ENCODE assay signal across 18 cellular contexts in genomic region chr14:65566820-65567522, GRCh38.
DNase-seq lines count a peak whose midpoint lies in the region; ATAC-seq, FAIRE-seq and TF ChIP-seq lines count a peak whose summit lies in the region.
"Had no signal": no experiment of that assay in that cellular context is flagged by ENCODE, and none has a peak within 500 bp of the region (broad histone marks: within the 10 kb centered on the region; RNA-seq: fewer than 3 reads in every experiment).

No MANE protein-coding gene starts in this region.

- H3K27me3 Mint-ChIP-seq in activated CD8-positive, alpha-beta memory T cell treated with anti-CD3 and anti-CD28 coated beads, Interleukin-2, amount 10 ng/mL, durations not matched to agents 7 days and 5 days, result no peaks in the 10 kb centered on the region
- H3K27me3 Mint-ChIP-seq in stimulated activated memory B cell treated with anti-CD40 and anti-IgM and Interleukin-4, amounts not matched to agents 10 μg/mL and 1 μg/mL and 100 μg/mL, for 72 hours, result no peaks in the 10 kb centered on the region
- H3K27me3 Mint-ChIP-seq in WTC11 (ENCODE audit: low read depth), result no peaks in the 10 kb centered on the region
- H3K27me3 Mint-ChIP-seq: dendritic cell treated with granulocyte-macrophage colony-stimulating factor and Interleukin-4, amounts not matched to agents 40 ng/mL and 50 ng/mL, for 4 days; IgD-negative memory B cell; naive thymus-derived CD8-positive, alpha-beta T cell had no signal

- no peaks in the 10 kb centered on the region for H3K27me3 ChIP-seq in bronchial epithelial cell (ENCODE audit: control insufficient read depth, insufficient read depth, low read length)
- H3K27me3 ChIP-seq: left lung had no signal

- peaks cover 26% of the 10 kb centered on the region for H3K4me1 Mint-ChIP-seq in activated CD8-positive, alpha-beta memory T cell treated with anti-CD3 and anti-CD28 coated beads, Interleukin-2, amount 10 ng/mL, durations not matched to agents 7 days and 5 days
- peaks cover 53% of the 10 kb centered on the region for H3K4me1 Mint-ChIP-seq in stimulated activated memory B cell treated with anti-CD40 and anti-IgM and Interleukin-4, amounts not matched to agents 10 μg/mL and 1 μg/mL and 100 μg/mL, for 72 hours
- H3K4me1 Mint-ChIP-seq in WTC11, result 0 out of 2 replicates have a peak, but pooled peaks cover 6% of the 10 kb centered on the region

- TF ChIP-seq CTCF in bronchial epithelial cell (IDR thresholded peaks at IDR 0.05; ENCODE audit: insufficient read depth, low read length, severe bottlenecking) (no peak), WTC11 (IDR thresholded peaks at IDR 0.05) (no peak)

- no peak overlapping the region for H3K4me3 ChIP-seq in bronchial epithelial cell (ENCODE audit: low read depth, low read length)
- H3K4me3 ChIP-seq: left lung had no signal

- H3K9me3 Mint-ChIP-seq in activated CD8-positive, alpha-beta memory T cell treated with anti-CD3 and anti-CD28 coated beads, Interleukin-2, amount 10 ng/mL, durations not matched to agents 7 days and 5 days (ENCODE audit: low read depth), result peaks cover 3% of the 10 kb centered on the region
- H3K9me3 Mint-ChIP-seq in stimulated activated memory B cell treated with anti-CD40 and anti-IgM and Interleukin-4, amounts not matched to agents 10 μg/mL and 1 μg/mL and 100 μg/mL, for 72 hours, result peaks cover 6% of the 10 kb centered on the region
- peaks cover 3% of the 10 kb centered on the region; the same call in 1 of the 2 replicates for H3K9me3 Mint-ChIP-seq in WTC11
- H3K9me3 Mint-ChIP-seq: CD8-positive, alpha-beta T cell had no signal

- CTCF ChIA-PET in activated CD8-positive, alpha-beta memory T cell treated with anti-CD3 and anti-CD28 coated beads, Interleukin-2, amount 10 ng/mL, durations not matched to agents 7 days and 5 days (lab: Charles Lee), result no interaction called here
- CTCF ChIA-PET in WTC11 (lab: Charles Lee), result no interaction called here

- no peak for DNase-seq in activated CD8-positive, alpha-beta memory T cell treated with anti-CD3 and anti-CD28 coated beads, Interleukin-2, amount 10 ng/mL, durations not matched to agents 7 days and 5 days
- DNase-seq in activated CD8-positive, alpha-beta memory T cell treated with anti-CD3 and anti-CD28 coated beads, Interleukin-2, amount 50 U/mL, for 4 hours, result no peak
- peak; percentile 35 for DNase-seq in RCC 7860 (ENCODE audit: low spot score)
- peak; percentile 44 for DNase-seq in bronchial epithelial cell (ENCODE audit: low read depth)
- no peak for DNase-seq in pons (ENCODE audit: low spot score)
- DNase-seq in sciatic nerve (ENCODE audit: low spot score), result no peak
- DNase-seq in WTC11 (ENCODE audit: low spot score), result no peak
- DNase-seq: CD8-positive, alpha-beta T cell; hypothalamus; left lung; naive thymus-derived CD8-positive, alpha-beta T cell; NCI-H1105; stimulated activated CD4-positive, alpha-beta T cell treated with anti-CD3 and anti-CD28 coated beads, Interleukin-1b, Interleukin-23, amount 100 ng/mL, for 48 hours; stimulated activated CD8-positive, alpha-beta memory T cell treated with anti-CD3 and anti-CD28 coated beads, Interleukin-4, amount 100 ng/mL, for 48 hours had no signal

- intact Hi-C loops in sciatic nerve (cut with DNase I), result no loop called here

- POLR2A ChIA-PET in WTC11 (lab: Charles Lee), result no interaction called here

- peak; percentile 69 for ATAC-seq in activated CD8-positive, alpha-beta memory T cell treated with anti-CD3 and anti-CD28 coated beads, Interleukin-2, amount 10 ng/mL, durations not matched to agents 7 days and 5 days
- ATAC-seq in stimulated activated memory B cell treated with anti-CD40 and anti-IgM and Interleukin-4, amounts not matched to agents 10 μg/mL and 1 μg/mL and 100 μg/mL, for 72 hours, result peak; percentile 45
- ATAC-seq in sciatic nerve, result no peak
- no peak for ATAC-seq in WTC11
- ATAC-seq: CD8-positive, alpha-beta T cell; left lung; naive thymus-derived CD8-positive, alpha-beta T cell had no signal

- H3K27ac Mint-ChIP-seq in activated CD8-positive, alpha-beta memory T cell treated with anti-CD3 and anti-CD28 coated beads, Interleukin-2, amount 10 ng/mL, durations not matched to agents 7 days and 5 days, result peak overlapping the region; percentile 56
- peak overlapping the region; percentile 74 for H3K27ac Mint-ChIP-seq in stimulated activated memory B cell treated with anti-CD40 and anti-IgM and Interleukin-4, amounts not matched to agents 10 μg/mL and 1 μg/mL and 100 μg/mL, for 72 hours
- no peak overlapping the region for H3K27ac Mint-ChIP-seq in WTC11
- H3K27ac Mint-ChIP-seq: CD8-positive, alpha-beta T cell; dendritic cell treated with granulocyte-macrophage colony-stimulating factor and Interleukin-4, amounts not matched to agents 40 ng/mL and 50 ng/mL, for 4 days had no signal

- H3K36me3 Mint-ChIP-seq in activated CD8-positive, alpha-beta memory T cell treated with anti-CD3 and anti-CD28 coated beads, Interleukin-2, amount 10 ng/mL, durations not matched to agents 7 days and 5 days, result peaks cover 66% of the 10 kb centered on the region
- H3K36me3 Mint-ChIP-seq in stimulated activated memory B cell treated with anti-CD40 and anti-IgM and Interleukin-4, amounts not matched to agents 10 μg/mL and 1 μg/mL and 100 μg/mL, for 72 hours, result peaks cover 43% of the 10 kb centered on the region
- H3K36me3 Mint-ChIP-seq in WTC11, result no peaks in the 10 kb centered on the region; the same call in 1 of the 2 replicates

- peak; percentile 53 for FAIRE-seq in RCC 7860 (lab: Jason Lieb, UNC)
- FAIRE-seq in bronchial epithelial cell (lab: Jason Lieb, UNC), result no peak
- FAIRE-seq: A204.1 had no signal

- H3K4me3 Mint-ChIP-seq in activated CD8-positive, alpha-beta memory T cell treated with anti-CD3 and anti-CD28 coated beads, Interleukin-2, amount 10 ng/mL, durations not matched to agents 7 days and 5 days, result no peak overlapping the region
- peak overlapping the region; percentile 14 for H3K4me3 Mint-ChIP-seq in stimulated activated memory B cell treated with anti-CD40 and anti-IgM and Interleukin-4, amounts not matched to agents 10 μg/mL and 1 μg/mL and 100 μg/mL, for 72 hours
- H3K4me3 Mint-ChIP-seq in WTC11, result no peak overlapping the region
- H3K4me3 Mint-ChIP-seq: CD8-positive, alpha-beta T cell; dendritic cell treated with granulocyte-macrophage colony-stimulating factor and Interleukin-4, amounts not matched to agents 40 ng/mL and 50 ng/mL, for 4 days had no signal

- H3K36me3 ChIP-seq in bronchial epithelial cell (ENCODE audit: control insufficient read depth, insufficient read depth, low read length), result no peaks in the 10 kb centered on the region
- H3K36me3 ChIP-seq: left lung had no signal

TF ChIP-seq in WTC11, 78 proteins besides CTCF, POLR2A, EP300 and RAD21 (continues in another document):
- no peak for TF ChIP-seq SOX15 (CRISPR knock-in tag; IDR thresholded peaks at IDR 0.05)
- no peak for TF ChIP-seq USF2 (CRISPR knock-in tag; IDR thresholded peaks at IDR 0.05)
- no peak for TF ChIP-seq IRF2 (CRISPR knock-in tag; IDR thresholded peaks at IDR 0.05; ENCODE audit: borderline replicate concordance, low read depth)
- TF ChIP-seq, protein P1, sequence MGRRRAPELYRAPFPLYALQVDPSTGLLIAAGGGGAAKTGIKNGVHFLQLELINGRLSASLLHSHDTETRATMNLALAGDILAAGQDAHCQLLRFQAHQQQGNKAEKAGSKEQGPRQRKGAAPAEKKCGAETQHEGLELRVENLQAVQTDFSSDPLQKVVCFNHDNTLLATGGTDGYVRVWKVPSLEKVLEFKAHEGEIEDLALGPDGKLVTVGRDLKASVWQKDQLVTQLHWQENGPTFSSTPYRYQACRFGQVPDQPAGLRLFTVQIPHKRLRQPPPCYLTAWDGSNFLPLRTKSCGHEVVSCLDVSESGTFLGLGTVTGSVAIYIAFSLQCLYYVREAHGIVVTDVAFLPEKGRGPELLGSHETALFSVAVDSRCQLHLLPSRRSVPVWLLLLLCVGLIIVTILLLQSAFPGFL (CRISPR knock-in tag; IDR thresholded peaks at IDR 0.05; ENCODE audit: borderline replicate concordance), result no peak
- no peak for TF ChIP-seq ARID4B (CRISPR knock-in tag; IDR thresholded peaks at IDR 0.05; ENCODE audit: borderline replicate concordance)

Comparison
In these comparisons a context has a peak if more than half of its experiments do, and no peak if none do; other contexts are left out.
1. ATAC-seq: peak in activated CD8-positive, alpha-beta memory T cell treated with anti-CD3 and anti-CD28 coated beads, Interleukin-2, amount 10 ng/mL, durations not matched to agents 7 days and 5 days (single experiment) and stimulated activated memory B cell treated with anti-CD40 and anti-IgM and Interleukin-4, amounts not matched to agents 10 μg/mL and 1 μg/mL and 100 μg/mL, for 72 hours (single experiment); none in sciatic nerve (single experiment) and WTC11 (single experiment).
2. DNase-seq: peak in RCC 7860 (single experiment) and bronchial epithelial cell (single experiment); none in activated CD8-positive, alpha-beta memory T cell treated with anti-CD3 and anti-CD28 coated beads, Interleukin-2, amount 10 ng/mL, durations not matched to agents 7 days and 5 days (single experiment), activated CD8-positive, alpha-beta memory T cell treated with anti-CD3 and anti-CD28 coated beads, Interleukin-2, amount 50 U/mL, for 4 hours (single experiment), pons (single experiment), sciatic nerve (single experiment) and WTC11 (single experiment).